11 cellular contexts compared by ENCODE assay signal in the genomic region with DNA sequence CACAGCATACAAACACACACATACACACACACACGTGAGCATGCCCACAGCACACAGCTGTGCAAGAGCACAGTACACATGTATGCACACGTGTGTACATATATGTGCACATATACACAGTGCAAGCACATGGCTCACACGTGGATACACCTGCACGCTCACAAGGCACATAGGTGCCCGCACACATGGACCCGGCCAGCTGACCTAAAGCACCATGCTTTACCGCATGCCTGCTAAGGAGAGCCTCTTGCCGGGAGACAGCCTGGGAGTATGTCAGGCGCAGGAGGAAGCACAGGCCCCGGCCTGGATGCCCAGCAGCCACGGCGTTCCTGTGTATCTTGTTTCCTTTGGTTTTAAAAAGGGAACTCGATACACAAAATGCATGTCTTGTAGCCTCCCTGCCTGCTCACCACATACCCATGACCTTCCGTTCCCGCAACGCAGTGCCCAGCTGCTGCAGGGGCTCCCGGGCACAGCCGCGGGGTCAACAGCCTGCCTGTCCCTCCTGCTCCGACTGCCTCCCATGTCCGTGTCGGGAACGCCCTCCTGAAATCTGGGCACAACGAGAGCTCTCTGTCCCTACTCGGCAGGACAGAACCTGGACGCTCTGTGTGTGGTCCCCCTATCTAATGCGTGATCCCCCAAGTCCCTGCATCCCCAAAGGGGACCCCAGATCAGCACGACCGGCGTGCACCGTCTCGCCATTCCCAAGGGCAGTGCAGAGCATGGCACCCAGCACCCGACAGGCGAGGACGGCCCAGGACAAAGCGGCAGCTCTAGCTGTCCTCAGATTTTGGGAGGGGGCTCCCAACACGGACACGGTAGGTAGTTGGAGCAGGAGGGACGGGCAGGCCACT. TPM values are rescaled to one million over a fixed set of nuclear protein-coding genes. Genes with fewer than 3 reads are reported as not detected.
A peak's percentile ranks its signal among the peaks of the same experiment; 100 is the strongest.
DNase-seq lines count a peak whose midpoint lies in the region; ATAC-seq and TF ChIP-seq lines count a peak whose summit lies in the region.
"Had no signal": no experiment of that assay in that cellular context is flagged by ENCODE, and none has a peak within 500 bp of the region (broad histone marks: within the 10 kb centered on the region; RNA-seq: fewer than 3 reads in every experiment).

No MANE protein-coding gene starts in this region.

- no peaks in the 10 kb centered on the region for H3K9me3 ChIP-seq in left lung

- peaks cover 0 to 49% of the 10 kb centered on the region in 2 donors for H3K27me3 ChIP-seq in left lung

- intact Hi-C loops in activated T-helper 1 cell treated with anti-CD3 and anti-CD28 coated beads, Interleukin-12 subunit alpha, Interleukin-12 subunit beta, Interleukin-2, Interleukin-4 antibody, amounts not matched to agents 30 ng/mL and 10 ng/mL and 1 ng/mL, durations not matched to agents 14 hours and 24 hours and 36 hours (cut with micrococcal nuclease), result loop anchor here (10.0 kb wide), 2 partner anchors 213 to 687 kb away; a partner anchor contains a TSS
- intact Hi-C loops in left lung (cut with DNase I), result no loop called here

- no peaks in the 10 kb centered on the region for H3K9me3 Mint-ChIP-seq in activated T-cell treated with anti-CD3 and anti-CD28 coated beads, Interleukin-2, amount 50 U/mL, for 24 hours
- H3K9me3 Mint-ChIP-seq in activated T-helper 1 cell treated with anti-CD3 and anti-CD28 coated beads, Interleukin-12 subunit alpha, Interleukin-12 subunit beta, Interleukin-2, Interleukin-4 antibody, amounts not matched to agents 30 ng/mL and 10 ng/mL and 1 ng/mL, durations not matched to agents 14 hours and 24 hours and 36 hours, result no peaks in the 10 kb centered on the region

- TF ChIP-seq CTCF in left lung (IDR thresholded peaks at IDR 0.05), result no peak

- H3K36me3 Mint-ChIP-seq in activated T-cell treated with anti-CD3 and anti-CD28 coated beads, Interleukin-2, amount 50 U/mL, for 24 hours (ENCODE audit: low read depth), result peaks cover 24% of the 10 kb centered on the region
- peaks cover 5% of the 10 kb centered on the region for H3K36me3 Mint-ChIP-seq in activated T-helper 1 cell treated with anti-CD3 and anti-CD28 coated beads, Interleukin-12 subunit alpha, Interleukin-12 subunit beta, Interleukin-2, Interleukin-4 antibody, amounts not matched to agents 30 ng/mL and 10 ng/mL and 1 ng/mL, durations not matched to agents 14 hours and 24 hours and 36 hours (ENCODE audit: low read depth)

- H3K4me1 ChIP-seq in left lung, result peaks cover 22 to 83% of the 10 kb centered on the region in 2 donors

- ATAC-seq in left lung (no peak), HG02623 (IDR thresholded peaks at IDR 0.05; ENCODE audit: unreplicated experiment) (no peak)

- no peaks in the 10 kb centered on the region for H3K36me3 ChIP-seq in left lung

- H3K27ac ChIP-seq in left lung, result peak overlapping the region; percentile 3 to 28
- H3K27ac ChIP-seq in temporal lobe (ENCODE audit: low read depth, low read length), result peak overlapping the region; percentile 30

- H3K4me3 Mint-ChIP-seq in activated T-cell treated with anti-CD3 and anti-CD28 coated beads, Interleukin-2, amount 50 U/mL, for 24 hours, result peak overlapping the region; percentile 69
- H3K4me3 Mint-ChIP-seq in activated T-helper 1 cell treated with anti-CD3 and anti-CD28 coated beads, Interleukin-12 subunit alpha, Interleukin-12 subunit beta, Interleukin-2, Interleukin-4 antibody, amounts not matched to agents 30 ng/mL and 10 ng/mL and 1 ng/mL, durations not matched to agents 14 hours and 24 hours and 36 hours, result peak overlapping the region; percentile 39

- DNase-seq in activated T-cell treated with anti-CD3 and anti-CD28 coated beads, Interleukin-2, amount 50 U/mL, for 24 hours, result peak; percentile 53
- DNase-seq in activated T-cell treated with anti-CD3 and anti-CD28 coated beads for 4 hours (no peak), left lung (no peak), NCI-H187 (lab: John Stamatoyannopoulos, UW) (no peak), activated gamma-delta T cell (lab: John Stamatoyannopoulos, UW) (no peak)
- no peak for DNase-seq in activated T-helper 1 cell treated with anti-CD3 and anti-CD28 coated beads, Interleukin-12 subunit alpha, Interleukin-12 subunit beta, Interleukin-2, Interleukin-4 antibody, amounts not matched to agents 30 ng/mL and 10 ng/mL and 1 ng/mL, durations not matched to agents 14 hours and 24 hours and 36 hours (ENCODE audit: low spot score)
- DNase-seq: NCI-H510A, occipital lobe, T1000 had no signal

- H3K4me1 Mint-ChIP-seq in activated T-cell treated with anti-CD3 and anti-CD28 coated beads, Interleukin-2, amount 50 U/mL, for 24 hours (ENCODE audit: low read depth), result peaks cover 76% of the 10 kb centered on the region
- peaks cover 48% of the 10 kb centered on the region for H3K4me1 Mint-ChIP-seq in activated T-helper 1 cell treated with anti-CD3 and anti-CD28 coated beads, Interleukin-12 subunit alpha, Interleukin-12 subunit beta, Interleukin-2, Interleukin-4 antibody, amounts not matched to agents 30 ng/mL and 10 ng/mL and 1 ng/mL, durations not matched to agents 14 hours and 24 hours and 36 hours (ENCODE audit: low read depth)

- H3K27ac Mint-ChIP-seq in activated T-cell treated with anti-CD3 and anti-CD28 coated beads, Interleukin-2, amount 50 U/mL, for 24 hours, result peak overlapping the region; percentile 93
- H3K27ac Mint-ChIP-seq in activated T-helper 1 cell treated with anti-CD3 and anti-CD28 coated beads, Interleukin-12 subunit alpha, Interleukin-12 subunit beta, Interleukin-2, Interleukin-4 antibody, amounts not matched to agents 30 ng/mL and 10 ng/mL and 1 ng/mL, durations not matched to agents 14 hours and 24 hours and 36 hours, result peak overlapping the region; percentile 48

- no peaks in the 10 kb centered on the region for H3K27me3 Mint-ChIP-seq in activated T-cell treated with anti-CD3 and anti-CD28 coated beads, Interleukin-2, amount 50 U/mL, for 24 hours
- peaks cover 5% of the 10 kb centered on the region for H3K27me3 Mint-ChIP-seq in activated T-helper 1 cell treated with anti-CD3 and anti-CD28 coated beads, Interleukin-12 subunit alpha, Interleukin-12 subunit beta, Interleukin-2, Interleukin-4 antibody, amounts not matched to agents 30 ng/mL and 10 ng/mL and 1 ng/mL, durations not matched to agents 14 hours and 24 hours and 36 hours (ENCODE audit: insufficient read depth)

- H3K4me3 ChIP-seq in left lung, result peak overlapping the region in 1 of 2 donors; percentile 13

RNA-seq across cellular contexts. Expression of a gene that starts 3.6 kb away (rescaled TPM):
- 24.4 and 26.6 TPM in 2 replicates for total RNA-seq in activated T-helper 1 cell treated with anti-CD3 and anti-CD28 coated beads, Interleukin-12 subunit alpha, Interleukin-12 subunit beta, Interleukin-2, Interleukin-4 antibody, amounts not matched to agents 30 ng/mL and 10 ng/mL and 1 ng/mL, durations not matched to agents 14 hours and 24 hours and 36 hours
- 10 to 100 TPM; 39.4 to 45.0 TPM for total RNA-seq in left lung
- 9.6 TPM for total RNA-seq in temporal lobe
